25 cellular contexts compared by ENCODE assay signal in genomic region chr22:20139391-20140106, GRCh38. TPM values are rescaled to one million over a fixed set of nuclear protein-coding genes. Genes with fewer than 3 reads are reported as not detected.
A peak's percentile ranks its signal among the peaks of the same experiment; 100 is the strongest.
DNase-seq lines count a peak whose midpoint lies in the region; ATAC-seq and TF ChIP-seq lines count a peak whose summit lies in the region.
"Had no signal": no experiment of that assay in that cellular context is flagged by ENCODE, and none has a peak within 500 bp of the region (broad histone marks: within the 10 kb centered on the region; RNA-seq: fewer than 3 reads in every experiment).

No MANE protein-coding gene starts in this region.

- H2BK5ac ChIP-seq in mesenchymal stem cell (ENCODE audit: low read depth, low read length, poor library complexity, severe bottlenecking), result no peak overlapping the region

- dilution Hi-C loops in mammary epithelial cell (cut with HindIII; ENCODE audit: low sequenced_read_pairs), result no loop called here

- H3K79me2 ChIP-seq in mammary epithelial cell (ENCODE audit: insufficient read depth, low read length), result peaks cover 66% of the 10 kb centered on the region

- H3K23ac ChIP-seq in mesenchymal stem cell (ENCODE audit: low read length in 2 of 2), result no peak overlapping the region

- ATAC-seq in HG03097 (IDR thresholded peaks at IDR 0.05; ENCODE audit: low FRiP score, unreplicated experiment), result no peak
- no peak for ATAC-seq in HG02884 (IDR thresholded peaks at IDR 0.05; ENCODE audit: unreplicated experiment)
- ATAC-seq: CD8-positive, alpha-beta T cell had no signal

- CTCF ChIA-PET in mammary epithelial cell (lab: Charles Lee; ENCODE audit: low non-redundant PET), result no interaction called here
- CTCF ChIA-PET in Caco-2 (lab: Charles Lee), result interaction anchor here (0.7 kb wide), 2 partner anchors 72 to 484 kb away, joined by 4 read pairs; no protein-coding TSS in a partner anchor

- H3K4me3 ChIP-seq in mammary epithelial cell (replicated peaks in 1 of 3; ENCODE audit: insufficient read depth in 1 of 3, low read depth in 2 of 3, low read length in 3 of 3) (no peak overlapping the region), breast epithelium (no peak overlapping the region), Caco-2 (ENCODE audit: low read depth, low read length) (no peak overlapping the region), mesenchymal stem cell (ENCODE audit: insufficient read depth in 1 of 2, low read depth in 1 of 2, low read length in 2 of 2) (no peak overlapping the region)
- H3K4me3 ChIP-seq: SK-N-MC had no signal

- H3K9me3 ChIP-seq in mammary epithelial cell (replicated peaks; ENCODE audit: insufficient read depth, low read length) (no peaks in the 10 kb centered on the region), breast epithelium (no peaks in the 10 kb centered on the region), Caco-2 (no peaks in the 10 kb centered on the region), mesenchymal stem cell (ENCODE audit: control insufficient read depth, low read length) (no peaks in the 10 kb centered on the region)

- no peak overlapping the region for H3K4me3 Mint-ChIP-seq in Caco-2 (ENCODE audit: unreplicated experiment)
- H3K4me3 Mint-ChIP-seq: CD8-positive, alpha-beta T cell had no signal

- no peak overlapping the region for H3K18ac ChIP-seq in mesenchymal stem cell (ENCODE audit: low read depth in 1 of 2, low read length in 2 of 2)

- DNase-seq in mammary epithelial cell (no peak), breast epithelium (ENCODE audit: low spot score in 2 of 2) (no peak), Caco-2 (no peak), mesenchymal stem cell (no peak), D341Med (ENCODE audit: low spot score) (no peak)
- DNase-seq: 8988T; AML-193; C1 segment of cervical spinal cord; CD8-positive, alpha-beta T cell; DMS79; KG1; NCI-H1092; NCI-H1436; NCI-H187 treated with DMSO at 0.1 percent for 48 hours; NCI-H2107; NCI-H524; SHP77 treated with DMSO at 0.1 percent for 48 hours had no signal

- no peak overlapping the region for H4K8ac ChIP-seq in mesenchymal stem cell (ENCODE audit: low read length)

- peak overlapping the region; percentile 50 for H2AK5ac ChIP-seq in mesenchymal stem cell (ENCODE audit: low read length, severe bottlenecking)

- in situ Hi-C loops in mammary epithelial cell (cut with MboI; ENCODE audit: low sequenced_read_pairs in 2 of 2), result no loop called here

- H3K27ac ChIP-seq in mammary epithelial cell (ENCODE audit: insufficient read depth, low read depth, low read length), result no peak overlapping the region
- H3K27ac ChIP-seq in breast epithelium, result no peak overlapping the region
- H3K27ac ChIP-seq in angular gyrus (ENCODE audit: low read depth, low read length), result peak overlapping the region; percentile 90
- no peak overlapping the region for H3K27ac ChIP-seq in mesenchymal stem cell (ENCODE audit: low read length, poor library complexity, severe bottlenecking)
- H3K27ac ChIP-seq: HL-60, SK-N-MC had no signal

- peaks cover 43% of the 10 kb centered on the region for H3K79me1 ChIP-seq in mesenchymal stem cell (replicated peaks; ENCODE audit: low read length, poor library complexity, severe bottlenecking)

- POLR2A ChIA-PET in Caco-2 (lab: Charles Lee), result no interaction called here

- no peaks in the 10 kb centered on the region for H3K9me3 Mint-ChIP-seq in Caco-2 (ENCODE audit: unreplicated experiment)
- H3K9me3 Mint-ChIP-seq: CD8-positive, alpha-beta T cell had no signal

- no peak overlapping the region for H3K14ac ChIP-seq in mesenchymal stem cell (ENCODE audit: low read length in 2 of 2)

- 96% methylated on average over 21 of the region's 36 CpGs for WGBS in mammary epithelial cell (ENCODE audit: low coverage, missing lambda C conversion rate)
- WGBS in mesenchymal stem cell, result 97% methylated on average over 36 of the region's 36 CpGs

- H3K4me1 Mint-ChIP-seq in Caco-2 (ENCODE audit: low read depth, unreplicated experiment), result no peaks in the 10 kb centered on the region

- no peak for TF ChIP-seq CTCF in mammary epithelial cell (conservative IDR thresholded peaks at IDR 0.05 in 1 of 2, IDR thresholded peaks at IDR 0.05 in 1 of 2; ENCODE audit: extremely low read depth in 1 of 2, insufficient read depth in 1 of 2, low read depth in 1 of 2, low read length in 2 of 2)
- no peak for TF ChIP-seq CTCF in breast epithelium (IDR thresholded peaks at IDR 0.05)
- no peak for TF ChIP-seq CTCF in Caco-2 (IDR thresholded peaks at IDR 0.05; ENCODE audit: insufficient read depth in 1 of 2, low read depth in 1 of 2, low read length in 1 of 2, severe bottlenecking in 1 of 2, unreplicated experiment in 1 of 2)

- H2AFZ ChIP-seq in mammary epithelial cell (ENCODE audit: low read depth, low read length) (no peak overlapping the region), mesenchymal stem cell (ENCODE audit: low read depth, low read length) (no peak overlapping the region)

- H3K4me2 ChIP-seq in mammary epithelial cell (ENCODE audit: insufficient read depth, low read depth, low read length), result no peak overlapping the region
- H3K4me2 ChIP-seq in mesenchymal stem cell (ENCODE audit: low read length, poor library complexity, severe bottlenecking), result no peak overlapping the region

- H2BK15ac ChIP-seq in mesenchymal stem cell (ENCODE audit: low read depth, poor library complexity, severe bottlenecking), result no peak overlapping the region

- H3K36me3 ChIP-seq in mammary epithelial cell (ENCODE audit: insufficient read depth, low read length) (peaks cover 2% of the 10 kb centered on the region), breast epithelium (no peaks in the 10 kb centered on the region), Caco-2 (ENCODE audit: control insufficient read depth, insufficient read depth, low read length) (no peaks in the 10 kb centered on the region), mesenchymal stem cell (ENCODE audit: control insufficient read depth in 1 of 2, insufficient read depth in 2 of 2, low read depth in 1 of 2, low read length in 2 of 2) (peaks cover 14 to 66% of the 10 kb centered on the region in 2 experiments)

- peak overlapping the region; percentile 59 for H3K27ac Mint-ChIP-seq in Caco-2 (ENCODE audit: unreplicated experiment)
- H3K27ac Mint-ChIP-seq: CD8-positive, alpha-beta T cell had no signal

- no peaks in the 10 kb centered on the region for H4K20me1 ChIP-seq in mammary epithelial cell (ENCODE audit: insufficient read depth, low read length)

- H3K4ac ChIP-seq in mesenchymal stem cell (ENCODE audit: low read depth in 1 of 2, low read length in 2 of 2), result no peak overlapping the region

- no peak overlapping the region for H2BK12ac ChIP-seq in mesenchymal stem cell (ENCODE audit: low read length in 2 of 2)

- no peaks in the 10 kb centered on the region for H3K27me3 ChIP-seq in mammary epithelial cell (ENCODE audit: insufficient read depth, low read length)
- no peaks in the 10 kb centered on the region for H3K27me3 ChIP-seq in breast epithelium
- H3K27me3 ChIP-seq in Caco-2 (replicated peaks; ENCODE audit: control insufficient read depth, insufficient read depth, low read length), result no peaks in the 10 kb centered on the region
- H3K27me3 ChIP-seq in mesenchymal stem cell (ENCODE audit: control insufficient read depth in 1 of 2, insufficient read depth in 1 of 2, low read length in 2 of 2), result no peaks in the 10 kb centered on the region

- no peaks in the 10 kb centered on the region for H3K36me3 Mint-ChIP-seq in Caco-2 (ENCODE audit: insufficient read depth, unreplicated experiment)

- TSS peak; percentile 48 for BruUV-seq in mammary epithelial cell (replicated peaks; lab: Mats Ljungman, UMichigan)
- no TSS peak for BruUV-seq in Caco-2 (replicated peaks; lab: Mats Ljungman, UMichigan)

- H2BK120ac ChIP-seq in mesenchymal stem cell (ENCODE audit: low read depth, low read length), result no peak overlapping the region

- intact Hi-C loops in mammary epithelial cell (cut with micrococcal nuclease), result no loop called here
- intact Hi-C loops in breast epithelium (cut with DNase I; ENCODE audit: low total_unique reads), result no loop called here
- intact Hi-C loops in Caco-2 (cut with micrococcal nuclease; ENCODE audit: unreplicated experiment), result no loop called here

- TF ChIP-seq POLR2A in breast epithelium (IDR thresholded peaks at IDR 0.05), result no peak

- H3K27me3 Mint-ChIP-seq in Caco-2 (ENCODE audit: insufficient read depth, unreplicated experiment), result no peaks in the 10 kb centered on the region

- H3K4me1 ChIP-seq in mammary epithelial cell (ENCODE audit: insufficient read depth, low read length), result peaks cover 29% of the 10 kb centered on the region
- H3K4me1 ChIP-seq in breast epithelium, result peaks cover 12 to 18% of the 10 kb centered on the region in 2 donors
- no peaks in the 10 kb centered on the region for H3K4me1 ChIP-seq in Caco-2
- peaks cover 63% of the 10 kb centered on the region for H3K4me1 ChIP-seq in mesenchymal stem cell (ENCODE audit: control insufficient read depth, insufficient read depth, low read depth, low read length)

- no peak overlapping the region for H4K91ac ChIP-seq in mesenchymal stem cell (ENCODE audit: low read length)

- no peak overlapping the region for H3K9ac ChIP-seq in mammary epithelial cell (ENCODE audit: insufficient read depth, low read length)
- no peak overlapping the region for H3K9ac ChIP-seq in mesenchymal stem cell (ENCODE audit: low read length)

RNA-seq across cellular contexts. Expression of gene ZDHHC8, which starts 7.9 kb away (rescaled TPM):
- total RNA-seq in mammary epithelial cell (10 to 100 TPM; 10.7 to 79.4 TPM), breast epithelium (10 to 100 TPM; 10.2 to 14.1 (median 11.2) TPM), Caco-2 (2022) (39.9 and 45.7 TPM in 2 replicates)
- polyA plus RNA-seq in mammary epithelial cell, result 37.7 TPM
- 9.9 TPM for polyA minus RNA-seq in mammary epithelial cell
- polyA plus RNA-seq in mesenchymal stem cell (2013, experiment 1 of 2), result 53.0 TPM
- 50.1 TPM for polyA plus RNA-seq in mesenchymal stem cell (2013, experiment 2 of 2)

RNA-seq across cellular contexts. Expression of gene CCDC188, which starts 11.3 kb away (rescaled TPM):
- total RNA-seq in mammary epithelial cell (1 to 10 TPM in 1 of 2 donors, under 1 TPM in 1; 0.17 to 2.8 TPM), breast epithelium (under 1 TPM in 1 of 3 donors, not detected in 2; 0.66 TPM), Caco-2 (2022) (not detected in 2 replicates)
- 0.29 TPM for polyA plus RNA-seq in mammary epithelial cell
- not detected for polyA minus RNA-seq in mammary epithelial cell
- not detected for polyA plus RNA-seq in mesenchymal stem cell (2013, experiment 1 of 2)
- not detected for polyA plus RNA-seq in mesenchymal stem cell (2013, experiment 2 of 2)
- total RNA-seq: CD8-positive, alpha-beta T cell; OCI-LY7; RPMI7951 had no signal
- polyA plus RNA-seq: AG04450 had no signal

RNA-seq across cellular contexts. Expression of gene TRMT2A, which starts 22.5 kb away (rescaled TPM):
- total RNA-seq in mammary epithelial cell, result 10 to 100 TPM; 30.3 to 42.6 TPM
- polyA plus RNA-seq in mammary epithelial cell, result 24.7 TPM
- 44.9 TPM for polyA minus RNA-seq in mammary epithelial cell
- total RNA-seq in breast epithelium, result 10 to 100 TPM; 49.8 to 72.4 (median 51.1) TPM
- total RNA-seq in Caco-2 (2022), result 41.1 and 43.0 TPM in 2 replicates
- polyA plus RNA-seq in mesenchymal stem cell (2013, experiment 1 of 2), result 20.4 TPM
- 22.5 TPM for polyA plus RNA-seq in mesenchymal stem cell (2013, experiment 2 of 2)

RNA-seq across cellular contexts. Expression of gene RANBP1, which starts 23.6 kb away (rescaled TPM):
- total RNA-seq in mammary epithelial cell (100 to 1,000 TPM in 1 of 2 donors, 10 to 100 TPM in 1; 80.2 to 211 TPM), breast epithelium (100 to 1,000 TPM; 131 to 202 (median 146) TPM), Caco-2 (2022) (365 and 385 TPM in 2 replicates)
- polyA plus RNA-seq in mammary epithelial cell, result 320 TPM
- 116 TPM for polyA minus RNA-seq in mammary epithelial cell
- 126 TPM for polyA plus RNA-seq in mesenchymal stem cell (2013, experiment 1 of 2)
- 125 TPM for polyA plus RNA-seq in mesenchymal stem cell (2013, experiment 2 of 2)

RNA-seq across cellular contexts. Expression of gene DGCR8, which starts 59.5 kb away (rescaled TPM):
- 10 to 100 TPM; 23.0 to 40.4 TPM for total RNA-seq in mammary epithelial cell
- 20.0 TPM for polyA plus RNA-seq in mammary epithelial cell
- polyA minus RNA-seq in mammary epithelial cell, result 51.5 TPM
- 10 to 100 TPM; 18.4 to 34.7 (median 29.0) TPM for total RNA-seq in breast epithelium
- 53.1 and 60.0 TPM in 2 replicates for total RNA-seq in Caco-2 (2022)
- 11.9 TPM for polyA plus RNA-seq in mesenchymal stem cell (2013, experiment 1 of 2)
- 11.1 TPM for polyA plus RNA-seq in mesenchymal stem cell (2013, experiment 2 of 2)
